1 cellular context compared by ENCODE assay signal in genomic region chr6:37210313-37210898, GRCh38.
TF ChIP-seq lines count a peak whose summit lies in the region.

No MANE protein-coding gene starts in this region.

TF ChIP-seq in K562, 482 proteins besides CTCF, POLR2A, EP300 and RAD21 (continued from another document and continues in another):
- peak; percentile 53; the same call in 1 of the 2 replicates for TF ChIP-seq STAT6 (CRISPR knock-in tag; IDR thresholded peaks at IDR 0.05)
- TF ChIP-seq ELF4 (CRISPR knock-in tag; IDR thresholded peaks at IDR 0.05) = peak; percentile 50; the same call in 1 of the 2 replicates
- TF ChIP-seq ESRRA (IDR thresholded peaks at IDR 0.05; ENCODE audit: borderline replicate concordance, low read depth) = peak; percentile 41; the same call in 1 of the 2 replicates
- TF ChIP-seq ZNF24 (IDR thresholded peaks at IDR 0.05) = peak; percentile 42; the same call in 1 of the 2 replicates
- peak; percentile 44; the same call in 1 of the 2 replicates for TF ChIP-seq SMARCE1 (IDR thresholded peaks at IDR 0.05)
- TF ChIP-seq CXXC5 (CRISPR knock-in tag; IDR thresholded peaks at IDR 0.05) = 0 out of 2 replicates have a peak, but pooled peaks have one; percentile 37
- no peak for TF ChIP-seq RFX7 (CRISPR knock-in tag; IDR thresholded peaks at IDR 0.05)
- peak in 1 of 2 experiments; percentile 80; a peak in 2 of 4 replicates for TF ChIP-seq MAZ (CRISPR knock-in tag; conservative IDR thresholded peaks at IDR 0.05 in 1 of 2, IDR thresholded peaks at IDR 0.05 in 1 of 2)
- TF ChIP-seq CREB3L1 (IDR thresholded peaks at IDR 0.05; ENCODE audit: borderline replicate concordance, low read depth) = peak; percentile 40; the same call in 1 of the 2 replicates
- 0 out of 2 replicates have a peak, but pooled peaks have one; percentile 54 for TF ChIP-seq BRD4 (IDR thresholded peaks at IDR 0.05)
- peak; percentile 61 for TF ChIP-seq SMARCA4 (IDR thresholded peaks at IDR 0.05)
- peak; percentile 7; the same call in 1 of the 2 replicates for TF ChIP-seq ZNF143 (CRISPR knock-in tag; IDR thresholded peaks at IDR 0.05)
- no peak for TF ChIP-seq ZFP36 (IDR thresholded peaks at IDR 0.05; ENCODE audit: low read depth, low read length, partially characterized antibody)
- no peak for TF ChIP-seq ATF1 (CRISPR knock-in tag; IDR thresholded peaks at IDR 0.05)
- TF ChIP-seq ATF1 (tag; IDR thresholded peaks at IDR 0.05) = 0 out of 2 replicates have a peak, but pooled peaks have one; percentile 20
- TF ChIP-seq HDGF (IDR thresholded peaks at IDR 0.05) = peak; percentile 79; the same call in 1 of the 2 replicates
- no peak for TF ChIP-seq ZSCAN32 (CRISPR knock-in tag; IDR thresholded peaks at IDR 0.05)
- peak; percentile 85 for TF ChIP-seq PKNOX1 (IDR thresholded peaks at IDR 0.05)
- TF ChIP-seq NRF1 (conservative IDR thresholded peaks at IDR 0.05 in 1 of 2, IDR thresholded peaks at IDR 0.05 in 1 of 2) = 0 out of 4 replicates have a peak, but pooled peaks of 1 of the 2 experiments have one; percentile 13
- TF ChIP-seq EHMT2 (IDR thresholded peaks at IDR 0.05) = peak; percentile 14; the same call in 1 of the 2 replicates
- peak; percentile 92 for TF ChIP-seq TFAP4 (CRISPR knock-in tag; IDR thresholded peaks at IDR 0.05; ENCODE audit: borderline replicate concordance)
- TF ChIP-seq E2F8 (IDR thresholded peaks at IDR 0.05; ENCODE audit: low read depth, partially characterized antibody) = peak; percentile 65
- peak; percentile 76; the same call in 1 of the 2 replicates for TF ChIP-seq ATF7 (IDR thresholded peaks at IDR 0.05)
- TF ChIP-seq NBN (IDR thresholded peaks at IDR 0.05; ENCODE audit: low read depth) = peak; percentile 80; the same call in 1 of the 2 replicates
- 0 out of 2 replicates have a peak, but pooled peaks have one; percentile 50 for TF ChIP-seq PYGO2 (tag; IDR thresholded peaks at IDR 0.05)
- peak; percentile 75 for TF ChIP-seq SOX6 (IDR thresholded peaks at IDR 0.05)
- TF ChIP-seq ZNF592 (IDR thresholded peaks at IDR 0.05) = peak; percentile 93
- TF ChIP-seq GATAD2A (IDR thresholded peaks at IDR 0.05) = peak; percentile 27; the same call in 1 of the 2 replicates
- no peak for TF ChIP-seq NR2C1 (IDR thresholded peaks at IDR 0.05)
- TF ChIP-seq NR2C1 (tag; IDR thresholded peaks at IDR 0.05) = peak; percentile 46
- TF ChIP-seq DEAF1 (CRISPR knock-in tag; IDR thresholded peaks at IDR 0.05) = peak; percentile 100
- peak; percentile 60 for TF ChIP-seq JUND (IDR thresholded peaks at IDR 0.05; ENCODE audit: borderline replicate concordance, low read depth, low read length)
- TF ChIP-seq JUND (tag; IDR thresholded peaks at IDR 0.05; ENCODE audit: borderline replicate concordance, low read depth, low read length) = peak; percentile 77; the same call in 2 of the 3 replicates
